ENCODE assay signal across 10 cellular contexts in genomic region chr5:78627175-78627574, GRCh38. TPM values are rescaled to one million over a fixed set of nuclear protein-coding genes. Genes with fewer than 3 reads are reported as not detected.
DNase-seq lines count a peak whose midpoint lies in the region; ATAC-seq, FAIRE-seq and TF ChIP-seq lines count a peak whose summit lies in the region.
"Had no signal": no experiment of that assay in that cellular context is flagged by ENCODE, and none has a peak within 500 bp of the region (broad histone marks: within the 10 kb centered on the region; RNA-seq: fewer than 3 reads in every experiment).

No MANE protein-coding gene starts in this region.

- H3K9me3 ChIP-seq in K562 (replicated peaks; ENCODE audit: control insufficient read depth, insufficient read depth, low read depth, low read length) (no peaks in the 10 kb centered on the region), lung (ENCODE audit: control insufficient read depth in 2 of 2, insufficient read depth in 1 of 2, low read length in 1 of 2) (no peaks in the 10 kb centered on the region), mucosa of descending colon (no peaks in the 10 kb centered on the region)

- no peaks in the 10 kb centered on the region for H3K9me1 ChIP-seq in K562 (ENCODE audit: control insufficient read depth, insufficient read depth, low read length)

- H3K27ac ChIP-seq in K562 (ENCODE audit: extremely low read depth, low read depth, low read length) (no peak overlapping the region), lung (ENCODE audit: low read depth in 1 of 2, low read length in 1 of 2) (no peak overlapping the region)

- BruUV-seq in K562 (replicated peaks; lab: Mats Ljungman, UMichigan), result no TSS peak

- H3K27me3 ChIP-seq in K562 (ENCODE audit: control insufficient read depth in 2 of 2, insufficient read depth in 2 of 2, low read length in 2 of 2), result no peaks in the 10 kb centered on the region
- H3K27me3 ChIP-seq in lung (ENCODE audit: control insufficient read depth, insufficient read depth), result no peaks in the 10 kb centered on the region

- in situ Hi-C loops in K562 (cut with MboI), result no loop called here

- H3K4me1 ChIP-seq in K562 (replicated peaks in 1 of 2; ENCODE audit: control insufficient read depth in 2 of 2, insufficient read depth in 2 of 2, low read length in 2 of 2) (no peaks in the 10 kb centered on the region), lung (ENCODE audit: control insufficient read depth in 2 of 2, insufficient read depth in 2 of 2, low read length in 2 of 2) (peaks cover 5 to 12% of the 10 kb centered on the region in 2 donors), mucosa of descending colon (ENCODE audit: low read depth) (peaks cover 3% of the 10 kb centered on the region)

- TF ChIP-seq RAD21 in Ishikawa (IDR thresholded peaks at IDR 0.05; ENCODE audit: low read depth), result peak; percentile 46
- TF ChIP-seq RAD21 in K562 (CRISPR knock-in tag; conservative IDR thresholded peaks at IDR 0.05 in 1 of 2, IDR thresholded peaks at IDR 0.05 in 1 of 2), result peak; percentile 50 to 83

- no peak for TF ChIP-seq POLR2A in K562 (conservative IDR thresholded peaks at IDR 0.05)

- intact Hi-C loops in K562 (cut with micrococcal nuclease), result loop anchor here (2.0 to 5.0 kb wide), 2 partner anchors 88 to 155 kb away; no protein-coding TSS in a partner anchor
- intact Hi-C loops in mucosa of descending colon (cut with DNase I, micrococcal nuclease), result no loop called here

- FAIRE-seq in K562 (lab: Jason Lieb, UNC), result no peak

- CTCF ChIA-PET in K562 (lab: Yijun Ruan, JAX; ENCODE audit: low intra/inter-chr PET ratio), result interaction anchor here (0.5 to 2.3 kb wide), 5 partner anchors 71 to 154 kb away, joined by 3 to 14 read pairs (median 3); no protein-coding TSS in a partner anchor

- WGBS in K562 (ENCODE audit: insufficient coverage, low coverage, missing lambda C conversion rate), result 57% methylated on average over 3 of the region's 3 CpGs
- 93% methylated on average over 3 of the region's 3 CpGs for WGBS in lung, 2 donors

- H3K4me3 ChIP-seq in K562 (no peak overlapping the region), lung (no peak overlapping the region), mucosa of descending colon (no peak overlapping the region)

- POLR2A ChIA-PET in K562 (lab: Yijun Ruan, JAX), result interaction anchor here (0.7 to 1.1 kb wide), 2 partner anchors 13 to 21 kb away, joined by 3 read pairs; no protein-coding TSS in a partner anchor

- H3K79me2 ChIP-seq in K562 (ENCODE audit: control insufficient read depth, insufficient read depth, low read length), result no peaks in the 10 kb centered on the region

- no peaks in the 10 kb centered on the region for H4K20me1 ChIP-seq in K562 (replicated peaks; ENCODE audit: control insufficient read depth, insufficient read depth, low read length)

- H3K4me2 ChIP-seq in K562 (ENCODE audit: insufficient read depth, low read length), result no peak overlapping the region

- H2AFZ ChIP-seq in K562 (ENCODE audit: low read depth, low read length), result no peak overlapping the region

- H3K9ac ChIP-seq in K562 (ENCODE audit: insufficient read depth in 1 of 2, low read depth in 2 of 2, low read length in 2 of 2), result no peak overlapping the region

- DNase-seq in AG08395 (ENCODE audit: low spot score), result peak; percentile 23
- peak; percentile 22 to 37 (median 30) for DNase-seq in K562 (ENCODE audit: extremely low read depth in 1 of 4, low spot score in 3 of 4)
- no peak for DNase-seq in lung (ENCODE audit: low spot score)
- DNase-seq in NOMO-1 treated with dmso at 0.1 percent for 144 hours (lab: John Stamatoyannopoulos, UW; ENCODE audit: unreplicated experiment), result no peak
- no peak for DNase-seq in NCI-H2029 treated with DMSO at 0.1 percent for 48 hours (lab: John Stamatoyannopoulos, UW)
- no peak for DNase-seq in mucosa of descending colon
- DNase-seq: activated naive CD4-positive, alpha-beta T cell treated with anti-CD3 and anti-CD28 coated beads, Interleukin-2, amount 10 ng/mL, durations not matched to agents 7 days and 5 days; stimulated activated CD4-positive, alpha-beta T cell treated with anti-CD3 and anti-CD28 coated beads, Interleukin-2, amount 100 ng/mL, for 48 hours had no signal

- ATAC-seq in K562, result peak; percentile 71
- ATAC-seq in lung (ENCODE audit: insufficient read depth, low FRiP score), result no peak
- ATAC-seq in HG02763 (IDR thresholded peaks at IDR 0.05; ENCODE audit: unreplicated experiment), result no peak
- no peak for ATAC-seq in mucosa of descending colon

- H3K36me3 ChIP-seq in K562 (ENCODE audit: control insufficient read depth, insufficient read depth, low read length) (no peaks in the 10 kb centered on the region; the same call in 2 of the 3 replicates), lung (ENCODE audit: control insufficient read depth in 2 of 2, insufficient read depth in 2 of 2, low read length in 2 of 2) (peaks cover 7 to 8% of the 10 kb centered on the region in 2 donors), mucosa of descending colon (ENCODE audit: low read depth) (no peaks in the 10 kb centered on the region)

- TF ChIP-seq EP300 in Ishikawa (IDR thresholded peaks at IDR 0.05; ENCODE audit: borderline replicate concordance), result no peak
- TF ChIP-seq EP300 in K562 (IDR thresholded peaks at IDR 0.05; ENCODE audit: low read length), result no peak

- TF ChIP-seq CTCF in K562 (IDR thresholded peaks at IDR 0.05 in 2 of 3, conservative IDR thresholded peaks at IDR 0.05 in 1 of 3; ENCODE audit: insufficient read depth in 2 of 3, low read depth in 1 of 3, low read length in 3 of 3), result peak; percentile 43 to 66 (median 57); a peak in 5 of 6 replicates
- TF ChIP-seq CTCF in lung (IDR thresholded peaks at IDR 0.05; ENCODE audit: control extremely low read depth, extremely low read depth), result peak; percentile 1
- no peak for TF ChIP-seq CTCF in mucosa of descending colon (IDR thresholded peaks at IDR 0.05)

TF ChIP-seq in Ishikawa, 13 proteins besides CTCF, POLR2A, EP300 and RAD21 (continues in another document):
- TF ChIP-seq NFIC (IDR thresholded peaks at IDR 0.05) (no peak), ZBTB7A (IDR thresholded peaks at IDR 0.05; ENCODE audit: low read depth) (no peak), MAX (IDR thresholded peaks at IDR 0.05) (no peak), TAF1 (IDR thresholded peaks at IDR 0.05; ENCODE audit: low read depth) (no peak), TEAD4 (IDR thresholded peaks at IDR 0.05) (no peak), TCF12 (IDR thresholded peaks at IDR 0.05; ENCODE audit: low read depth) (no peak), CREB1 (IDR thresholded peaks at IDR 0.05; ENCODE audit: low read depth) (no peak), CEBPB (IDR thresholded peaks at IDR 0.05) (no peak), USF1 (IDR thresholded peaks at IDR 0.05) (no peak), EGR1 (IDR thresholded peaks at IDR 0.05) (no peak)

TF ChIP-seq in K562, 482 proteins besides CTCF, POLR2A, EP300 and RAD21 (continues in another document):
- TF ChIP-seq MCM2 (IDR thresholded peaks at IDR 0.05; ENCODE audit: low read depth), result no peak
- TF ChIP-seq SMAD2 (IDR thresholded peaks at IDR 0.05; ENCODE audit: low read depth, low read length), result no peak
- TF ChIP-seq NFIX (CRISPR knock-in tag; IDR thresholded peaks at IDR 0.05; ENCODE audit: low read depth), result no peak
- TF ChIP-seq ZNF41 (CRISPR knock-in tag; conservative IDR thresholded peaks at IDR 0.05), result no peak
- TF ChIP-seq, protein P1, sequence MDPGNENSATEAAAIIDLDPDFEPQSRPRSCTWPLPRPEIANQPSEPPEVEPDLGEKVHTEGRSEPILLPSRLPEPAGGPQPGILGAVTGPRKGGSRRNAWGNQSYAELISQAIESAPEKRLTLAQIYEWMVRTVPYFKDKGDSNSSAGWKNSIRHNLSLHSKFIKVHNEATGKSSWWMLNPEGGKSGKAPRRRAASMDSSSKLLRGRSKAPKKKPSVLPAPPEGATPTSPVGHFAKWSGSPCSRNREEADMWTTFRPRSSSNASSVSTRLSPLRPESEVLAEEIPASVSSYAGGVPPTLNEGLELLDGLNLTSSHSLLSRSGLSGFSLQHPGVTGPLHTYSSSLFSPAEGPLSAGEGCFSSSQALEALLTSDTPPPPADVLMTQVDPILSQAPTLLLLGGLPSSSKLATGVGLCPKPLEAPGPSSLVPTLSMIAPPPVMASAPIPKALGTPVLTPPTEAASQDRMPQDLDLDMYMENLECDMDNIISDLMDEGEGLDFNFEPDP (CRISPR knock-in tag; IDR thresholded peaks at IDR 0.05), result no peak
- TF ChIP-seq DEAF1 (CRISPR knock-in tag; IDR thresholded peaks at IDR 0.05), result 0 out of 2 replicates have a peak, but pooled peaks have one; percentile 41

RNA-seq across cellular contexts. Expression of gene LHFPL2, which starts 21.4 kb away (rescaled TPM):
- total RNA-seq in K562 (2011; cell fraction: chromatin; rRNA removed; ENCODE audit: low replicate concordance), result 9.1 and 15.2 TPM in 2 replicates
- 7.2 and 7.5 TPM in 2 replicates for total RNA-seq in K562 (2011; cell fraction: nucleolus; rRNA removed)
- total RNA-seq in K562 (2011; cell fraction: nucleoplasm; rRNA removed), result 8.7 and 12.7 TPM in 2 replicates
- total RNA-seq in K562 (2014; rRNA removed) (4.1 and 5.2 TPM in 2 replicates), K562 (2014; rRNA removed; fragmentation: Illumina TruSeq; extraction: Trizol) (6.4 and 6.6 TPM in 2 replicates), K562 (2015; rRNA removed; fragmentation: Illumina TruSeq; extraction: Trizol) (5.1 and 5.2 TPM in 2 replicates), K562 (2021) (6.6 TPM in 2 replicates), lung (10 to 100 TPM; 48.4 to 49.4 TPM), mucosa of descending colon (10 to 100 TPM; 44.8 to 63.6 (median 50.2) TPM)
- polyA plus RNA-seq in K562 (2011; rRNA removed) (1.9 and 4.6 TPM in 2 replicates), K562 (2014; fragmentation: Illumina TruSeq; extraction: Trizol) (4.8 and 5.6 TPM in 2 replicates), K562 (2014; fragmentation: Nextera tagmentation; extraction: Ambion mirVana) (1 to 10 TPM; 1.0 to 1.6 TPM), K562 (2014; rRNA removed) (3.7 TPM in 2 replicates), lung (10 to 100 TPM in 1 of 2 donors, 1 to 10 TPM in 1; 6.5 to 47.0 TPM)
- polyA plus RNA-seq in K562 (2011; cell fraction: cytosol; rRNA removed), result 1.6 and 3.6 TPM in 2 replicates
- polyA plus RNA-seq in K562 (2011; cell fraction: nucleus; rRNA removed), result 1.8 and 5.6 TPM in 2 replicates
- 3.7 and 6.0 TPM in 2 replicates for polyA plus RNA-seq in K562 (2012)
- polyA minus RNA-seq in K562 (2011; rRNA and poly(A)+ RNA removed), result 6.7 and 11.2 TPM in 2 replicates
- 5.9 and 9.2 TPM in 2 replicates for polyA minus RNA-seq in K562 (2011; cell fraction: cytosol; rRNA and poly(A)+ RNA removed)
- 6.6 and 7.4 TPM in 2 replicates for polyA minus RNA-seq in K562 (2011; cell fraction: nucleus; rRNA and poly(A)+ RNA removed)

Comparison
In these comparisons a context has a peak if more than half of its experiments do, and no peak if none do; other contexts are left out.
1. DNase-seq: peak in AG08395 (single experiment) and K562 (4 of 4); none in lung (single experiment), NOMO-1 treated with dmso at 0.1 percent for 144 hours (single experiment), NCI-H2029 treated with DMSO at 0.1 percent for 48 hours (single experiment) and mucosa of descending colon (0 of 3).